2 cellular contexts compared by ENCODE assay signal in genomic region chr3:112675349-112675748, GRCh38.
TF ChIP-seq lines count a peak whose summit lies in the region.

No MANE protein-coding gene starts in this region.

TF ChIP-seq in IMR-90, 13 proteins besides CTCF, POLR2A, EP300 and RAD21:
- no peak for TF ChIP-seq ELK1 (IDR thresholded peaks at IDR 0.05; ENCODE audit: borderline replicate concordance, low read depth, low read length)
- no peak for TF ChIP-seq FOS (IDR thresholded peaks at IDR 0.05; ENCODE audit: low read depth, low read length)
- no peak for TF ChIP-seq USF2 (IDR thresholded peaks at IDR 0.05; ENCODE audit: low read depth, low read length)
- TF ChIP-seq MAZ (IDR thresholded peaks at IDR 0.05; ENCODE audit: borderline replicate concordance, low read depth, low read length), result no peak

TF ChIP-seq in H1, 55 proteins besides CTCF, POLR2A, EP300 and RAD21:
- no peak for TF ChIP-seq ASH2L (IDR thresholded peaks at IDR 0.05; ENCODE audit: low read length)
- TF ChIP-seq GABPA (IDR thresholded peaks at IDR 0.05; ENCODE audit: borderline replicate concordance, insufficient read depth, low read length), result no peak
- no peak for TF ChIP-seq CHD7 (IDR thresholded peaks at IDR 0.05; ENCODE audit: insufficient replicate concordance, low read length)
- no peak for TF ChIP-seq NANOG (IDR thresholded peaks at IDR 0.05; ENCODE audit: insufficient read depth, low read depth, low read length, poor library complexity, severe bottlenecking)
- TF ChIP-seq SIN3A (conservative IDR thresholded peaks at IDR 0.05 in 1 of 2, IDR thresholded peaks at IDR 0.05 in 1 of 2; ENCODE audit: low read depth in 1 of 2, low read length in 2 of 2), result no peak
- no peak for TF ChIP-seq TAF1 (IDR thresholded peaks at IDR 0.05; ENCODE audit: low read depth, low read length)
- no peak for TF ChIP-seq CHD1 (IDR thresholded peaks at IDR 0.05; ENCODE audit: low read depth, low read length)
- TF ChIP-seq ATF2 (IDR thresholded peaks at IDR 0.05; ENCODE audit: low read length), result no peak
- TF ChIP-seq HDAC2 (IDR thresholded peaks at IDR 0.05; ENCODE audit: borderline replicate concordance in 1 of 2, low read depth in 2 of 2, low read length in 2 of 2), result no peak
- TF ChIP-seq RFX5 (IDR thresholded peaks at IDR 0.05; ENCODE audit: borderline replicate concordance, low read depth, low read length), result no peak
- no peak for TF ChIP-seq SP1 (IDR thresholded peaks at IDR 0.05; ENCODE audit: low read depth, low read length)
- TF ChIP-seq ATF3 (IDR thresholded peaks at IDR 0.05; ENCODE audit: insufficient read depth, low read depth, low read length), result no peak
- TF ChIP-seq TBP (IDR thresholded peaks at IDR 0.05; ENCODE audit: low read depth, low read length), result no peak
